In genomic region chr17:47802341-47803022, GRCh38 we compare ENCODE assay signal across 8 cellular contexts. TPM values are rescaled to one million over a fixed set of nuclear protein-coding genes. Genes with fewer than 3 reads are reported as not detected.
DNase-seq lines count a peak whose midpoint lies in the region; ATAC-seq and TF ChIP-seq lines count a peak whose summit lies in the region.

No MANE protein-coding gene starts in this region.

- dilution Hi-C loops in IMR-90 (cut with HindIII; ENCODE audit: low sequenced_read_pairs, unreplicated experiment): no loop called here

- CTCF ChIA-PET in IMR-90 (lab: Yijun Ruan, JAX) (no interaction called here), PC-3 (lab: Charles Lee) (interaction anchor here (0.6 kb wide), 1 partner anchor 111 kb away, joined by 3 read pairs; no protein-coding TSS in a partner anchor)

- no peak overlapping the region for H3K56ac ChIP-seq in IMR-90 (ENCODE audit: extremely low read depth, insufficient read depth, low read length)

- H3K27ac ChIP-seq in IMR-90 (ENCODE audit: insufficient read depth, low read length): no peak overlapping the region
- no peak overlapping the region for H3K27ac ChIP-seq in PC-3 (ENCODE audit: low read length)

- H3K9ac ChIP-seq in IMR-90 (ENCODE audit: low read depth, low read length) (no peak overlapping the region), PC-3 (ENCODE audit: low read length) (no peak overlapping the region)

- WGBS in IMR-90 (ENCODE audit: extremely low coverage in 2 of 2, insufficient read length in 1 of 2), 2 experiments: 0% methylated on average over 2 of the region's 9 CpGs; no CpG with 5 or more reads in 1 of the 2 experiments

- H4K20me1 ChIP-seq in IMR-90 (ENCODE audit: insufficient read depth, low read length) (no peaks in the 10 kb centered on the region; the same call in none of the 2 replicates), PC-3 (ENCODE audit: low read length) (no peaks in the 10 kb centered on the region)

- H3K27me3 ChIP-seq in IMR-90 (ENCODE audit: control insufficient read depth, insufficient read depth, low read length) (peaks cover 36% of the 10 kb centered on the region), PC-3 (ENCODE audit: low read length) (no peaks in the 10 kb centered on the region)

- H4K91ac ChIP-seq in IMR-90 (ENCODE audit: insufficient read depth, low read depth, low read length): no peak overlapping the region

- no peak overlapping the region for H2BK120ac ChIP-seq in IMR-90 (ENCODE audit: low read depth, low read length)

- H2BK5ac ChIP-seq in IMR-90 (ENCODE audit: low read depth, low read length, poor library complexity, severe bottlenecking): no peak overlapping the region

- H3K14ac ChIP-seq in IMR-90 (replicated peaks; ENCODE audit: low read depth, low read length): no peak overlapping the region

- ATAC-seq in IMR-90 (ENCODE audit: low read depth) (peak; percentile 94), PC-3 (peak; percentile 97), HG02763 (IDR thresholded peaks at IDR 0.05; ENCODE audit: unreplicated experiment) (no peak)

- H3K4me3 ChIP-seq in IMR-90 (ENCODE audit: insufficient read depth, low read depth, low read length) (no peak overlapping the region), PC-3 (ENCODE audit: low read length) (no peak overlapping the region)

- no peak overlapping the region for H3K4me2 ChIP-seq in IMR-90 (ENCODE audit: low read depth, low read length)
- H3K4me2 ChIP-seq in PC-3 (ENCODE audit: low read length): no peak overlapping the region

- peak; percentile 59 for TF ChIP-seq RAD21 in IMR-90 (IDR thresholded peaks at IDR 0.05; ENCODE audit: low read length)

- no peaks in the 10 kb centered on the region for H3K9me2 ChIP-seq in PC-3 (replicated peaks; ENCODE audit: low read length)

- H4K8ac ChIP-seq in IMR-90 (ENCODE audit: low read depth in 2 of 2, low read length in 2 of 2): no peak overlapping the region

- H2AFZ ChIP-seq in IMR-90 (replicated peaks; ENCODE audit: low read length, poor library complexity) (no peak overlapping the region), PC-3 (ENCODE audit: low read length) (no peak overlapping the region)

- H2AK9ac ChIP-seq in IMR-90 (replicated peaks; ENCODE audit: low read depth, low read length, poor library complexity): no peak overlapping the region

- H2BK15ac ChIP-seq in IMR-90 (ENCODE audit: low read depth, low read length): no peak overlapping the region

- in situ Hi-C loops in IMR-90 (cut with MboI; ENCODE audit: low sequenced_read_pairs): no loop called here

- H3K4ac ChIP-seq in IMR-90 (ENCODE audit: low read depth, low read length): no peak overlapping the region

- H3K23ac ChIP-seq in IMR-90 (ENCODE audit: low read depth, low read length): no peak overlapping the region

- H2BK20ac ChIP-seq in IMR-90 (ENCODE audit: low read depth, low read length): no peak overlapping the region

- H3K9me3 ChIP-seq in IMR-90 (ENCODE audit: control insufficient read depth, insufficient read depth, low read length) (no peaks in the 10 kb centered on the region), PC-3 (ENCODE audit: low read length) (no peaks in the 10 kb centered on the region)

- H2AK5ac ChIP-seq in IMR-90 (ENCODE audit: low read depth, low read length): no peak overlapping the region

- no peak for TF ChIP-seq POLR2A in IMR-90 (IDR thresholded peaks at IDR 0.05; ENCODE audit: low read depth, low read length)

- intact Hi-C loops in IMR-90 (cut with micrococcal nuclease) (no loop called here), PC-3 (cut with micrococcal nuclease) (loop anchor here (1.0 kb wide), 2 partner anchors 26 to 103 kb away; no protein-coding TSS in a partner anchor)

- H3K9me1 ChIP-seq in IMR-90 (ENCODE audit: insufficient read depth, low read length): no peaks in the 10 kb centered on the region

- H3K4me1 ChIP-seq in IMR-90 (ENCODE audit: control insufficient read depth, insufficient read depth, low read length) (no peaks in the 10 kb centered on the region), PC-3 (ENCODE audit: insufficient read depth, low read length) (no peaks in the 10 kb centered on the region)

- H3K36me3 ChIP-seq in IMR-90 (ENCODE audit: control insufficient read depth, insufficient read depth, low read length) (peaks cover 9% of the 10 kb centered on the region), PC-3 (ENCODE audit: low read depth, low read length) (peaks cover 8% of the 10 kb centered on the region; the same call in 1 of the 2 replicates)

- DNase-seq in DMS114 treated with DMSO at 0.1 percent for 48 hours (lab: John Stamatoyannopoulos, UW; ENCODE audit: unreplicated experiment) (peak; percentile 24), IMR-90 (peak; percentile 41), PC-3 (peak; percentile 80), activated T-helper 1 cell treated with Interleukin-2 at 50 U/mL for 16 hours (ENCODE audit: low read depth) (peak; percentile 29), glomerular visceral epithelial cell (ENCODE audit: extremely low spot score) (peak; percentile 55), retina (peak; percentile 35), foreskin melanocyte (no peak)

- BruUV-seq in IMR-90 (replicated peaks; lab: Mats Ljungman, UMichigan) (no TSS peak), PC-3 (replicated peaks; lab: Mats Ljungman, UMichigan) (no TSS peak)

- no peaks in the 10 kb centered on the region for H3K79me2 ChIP-seq in PC-3 (ENCODE audit: low read length)

- no peak overlapping the region for H3K18ac ChIP-seq in IMR-90 (ENCODE audit: low read depth, low read length)

- peak; percentile 58 for TF ChIP-seq CTCF in IMR-90 (conservative IDR thresholded peaks at IDR 0.05; ENCODE audit: low read depth, low read length)
- peak; percentile 87 for TF ChIP-seq CTCF in PC-3 (conservative IDR thresholded peaks at IDR 0.05; ENCODE audit: low read depth, low read length)

- H3F3A ChIP-seq in PC-3 (ENCODE audit: low read length, unreplicated experiment): no peaks in the 10 kb centered on the region

- H4K5ac ChIP-seq in IMR-90 (ENCODE audit: low read depth, low read length): no peak overlapping the region

- H3K79me1 ChIP-seq in IMR-90 (ENCODE audit: low read depth in 1 of 2, low read length in 2 of 2): no peaks in the 10 kb centered on the region

- POLR2A ChIA-PET in IMR-90 (lab: Charles Lee; ENCODE audit: unreplicated experiment): no interaction called here
- POLR2A ChIA-PET in PC-3 (lab: Charles Lee; ENCODE audit: unreplicated experiment): no interaction called here

TF ChIP-seq in IMR-90, 13 proteins besides CTCF, POLR2A, EP300 and RAD21:
- TF ChIP-seq ELK1 (IDR thresholded peaks at IDR 0.05; ENCODE audit: borderline replicate concordance, low read depth, low read length) (no peak), BHLHE40 (IDR thresholded peaks at IDR 0.05; ENCODE audit: low read depth, low read length) (no peak), MAFK (IDR thresholded peaks at IDR 0.05; ENCODE audit: low read depth, low read length) (no peak), FOS (IDR thresholded peaks at IDR 0.05; ENCODE audit: low read depth, low read length) (no peak), CHD1 (IDR thresholded peaks at IDR 0.05; ENCODE audit: low read depth, low read length) (no peak), MAZ (IDR thresholded peaks at IDR 0.05; ENCODE audit: borderline replicate concordance, low read depth, low read length) (no peak), RFX5 (IDR thresholded peaks at IDR 0.05; ENCODE audit: low read depth, low read length) (no peak), SMC3 (IDR thresholded peaks at IDR 0.05; ENCODE audit: low read depth, low read length) (peak; percentile 46; the same call in 1 of the 2 replicates)

RNA-seq across cellular contexts. Expression of gene OSBPL7, which starts 19.1 kb away (rescaled TPM):
- 4.7 and 5.2 TPM in 2 replicates for total RNA-seq in IMR-90 (2012; rRNA removed)
- polyA plus RNA-seq in IMR-90 (2012; rRNA removed): 14.5 and 16.3 TPM in 2 replicates
- 5.8 and 9.8 TPM in 2 replicates for polyA plus RNA-seq in IMR-90 (2012; cell fraction: cytosol; rRNA removed)
- 73.8 and 152 TPM in 2 replicates for polyA plus RNA-seq in IMR-90 (2012; cell fraction: nucleus; rRNA removed; ENCODE audit: low replicate concordance)
- total RNA-seq in PC-3 (2014; rRNA removed): 18.4 and 22.1 TPM in 2 replicates

RNA-seq across cellular contexts. Expression of gene MRPL10, which starts 28.9 kb away (rescaled TPM):
- total RNA-seq in IMR-90 (2012; rRNA removed): 28.1 and 32.3 TPM in 2 replicates
- polyA plus RNA-seq in IMR-90 (2012; rRNA removed): 57.7 and 61.8 TPM in 2 replicates
- polyA plus RNA-seq in IMR-90 (2012; cell fraction: cytosol; rRNA removed): 31.1 and 78.7 TPM in 2 replicates
- 33.3 and 43.6 TPM in 2 replicates for polyA plus RNA-seq in IMR-90 (2012; cell fraction: nucleus; rRNA removed; ENCODE audit: low replicate concordance)
- total RNA-seq in PC-3 (2014; rRNA removed): 54.5 and 74.2 TPM in 2 replicates

RNA-seq across cellular contexts. Expression of gene LRRC46, which starts 29.0 kb away (rescaled TPM):
- total RNA-seq in IMR-90 (2012; rRNA removed): not detected in 2 replicates
- polyA plus RNA-seq in IMR-90 (2012; rRNA removed): 0.77 and 0.80 TPM in 2 replicates
- polyA plus RNA-seq in IMR-90 (2012; cell fraction: cytosol; rRNA removed): 0.26 and 0.52 TPM in 2 replicates
- 1.4 and 1.7 TPM in 2 replicates for polyA plus RNA-seq in IMR-90 (2012; cell fraction: nucleus; rRNA removed; ENCODE audit: low replicate concordance)
- total RNA-seq in PC-3 (2014; rRNA removed): 0.44 and 1.2 TPM in 2 replicates

RNA-seq across cellular contexts. Expression of gene SCRN2, which starts 38.6 kb away (rescaled TPM):
- 14.7 and 17.2 TPM in 2 replicates for total RNA-seq in IMR-90 (2012; rRNA removed)
- 27.6 and 31.0 TPM in 2 replicates for polyA plus RNA-seq in IMR-90 (2012; rRNA removed)
- 16.3 and 34.7 TPM in 2 replicates for polyA plus RNA-seq in IMR-90 (2012; cell fraction: cytosol; rRNA removed)
- polyA plus RNA-seq in IMR-90 (2012; cell fraction: nucleus; rRNA removed; ENCODE audit: low replicate concordance): 122 and 248 TPM in 2 replicates
- 44.0 and 47.9 TPM in 2 replicates for total RNA-seq in PC-3 (2014; rRNA removed)

RNA-seq across cellular contexts. Expression of gene SP6, which starts 48.5 kb away (rescaled TPM):
- total RNA-seq in IMR-90 (2012; rRNA removed): under 0.01 TPM in 2 replicates
- polyA plus RNA-seq in IMR-90 (2012; rRNA removed): 0.31 and 0.32 TPM in 2 replicates
- 0.14 and 0.24 TPM in 2 replicates for polyA plus RNA-seq in IMR-90 (2012; cell fraction: cytosol; rRNA removed)
- polyA plus RNA-seq in IMR-90 (2012; cell fraction: nucleus; rRNA removed; ENCODE audit: low replicate concordance): 0.34 and 0.51 TPM in 2 replicates
- 3.1 and 3.9 TPM in 2 replicates for total RNA-seq in PC-3 (2014; rRNA removed)
